In genomic region chr5:111737716-111738115, GRCh38 we compare ENCODE assay signal across 19 cellular contexts. TPM values are rescaled to one million over a fixed set of nuclear protein-coding genes. Genes with fewer than 3 reads are reported as not detected.
A peak's percentile ranks its signal among the peaks of the same experiment; 100 is the strongest.
DNase-seq lines count a peak whose midpoint lies in the region; ATAC-seq and TF ChIP-seq lines count a peak whose summit lies in the region.
"Had no signal": no experiment of that assay in that cellular context is flagged by ENCODE, and none has a peak within 500 bp of the region (broad histone marks: within the 10 kb centered on the region; RNA-seq: fewer than 3 reads in every experiment).

No MANE protein-coding gene starts in this region.

- in situ Hi-C loops in astrocyte of the spinal cord (cut with HindIII; ENCODE audit: low sequenced_read_pairs): no loop called here
- in situ Hi-C loops in transverse colon (cut with MboI; ENCODE audit: low pct_ligation_motif_present in 1 of 4, low pct_unique_long_range_greater_than_20kb in 1 of 4, low sequenced_read_pairs in 3 of 4): no loop called here

- TF ChIP-seq POLR2A in transverse colon (IDR thresholded peaks at IDR 0.05): no peak

- TF ChIP-seq CTCF in astrocyte of the spinal cord (IDR thresholded peaks at IDR 0.05; ENCODE audit: low read depth, low read length) (no peak), transverse colon (IDR thresholded peaks at IDR 0.05) (no peak)

- TF ChIP-seq EP300 in transverse colon (IDR thresholded peaks at IDR 0.05; ENCODE audit: low read depth): no peak

- H3K27ac ChIP-seq in skeletal muscle tissue (ENCODE audit: low read depth, low read length) (peak overlapping the region; percentile 9), transverse colon (no peak overlapping the region)
- H3K27ac ChIP-seq: BLaER1 treated with 17β-estradiol and CSF1 and Interleukin-3, amounts not matched to agents 10 nM and 100 nM; RWPE1; VCaP had no signal

- no peak overlapping the region for H3K9ac ChIP-seq in skeletal muscle tissue (ENCODE audit: low read depth in 1 of 3, low read length in 3 of 3)
- H3K9ac ChIP-seq: BLaER1 treated with 17β-estradiol and CSF1 and Interleukin-3, amounts not matched to agents 10 nM and 100 nM had no signal

- H3K36me3 ChIP-seq in skeletal muscle tissue (ENCODE audit: control insufficient read depth in 3 of 3, insufficient read depth in 3 of 3, low read length in 3 of 3): peaks cover 0 to 12% (median 6%) of the 10 kb centered on the region in 3 donors
- H3K36me3 ChIP-seq in transverse colon: no peaks in the 10 kb centered on the region
- H3K36me3 ChIP-seq: tibial artery had no signal

- H3K4me1 ChIP-seq in skeletal muscle tissue (ENCODE audit: control insufficient read depth in 3 of 3, insufficient read depth in 3 of 3, low read length in 3 of 3) (peaks cover 40 to 58% (median 54%) of the 10 kb centered on the region in 3 donors), transverse colon (peaks cover 9 to 25% (median 19%) of the 10 kb centered on the region in 4 donors)

- intact Hi-C loops in transverse colon (cut with DNase I; ENCODE audit: low total_unique reads): no loop called here

- H3K27me3 ChIP-seq in skeletal muscle tissue (ENCODE audit: control insufficient read depth in 3 of 3, insufficient read depth in 3 of 3, low read length in 3 of 3) (no peaks in the 10 kb centered on the region), transverse colon (no peaks in the 10 kb centered on the region)
- H3K27me3 ChIP-seq: BLaER1 treated with 17β-estradiol and CSF1 and Interleukin-3, amounts not matched to agents 10 nM and 100 nM; tibial artery had no signal

- no peaks in the 10 kb centered on the region for H3K9me3 ChIP-seq in skeletal muscle tissue (ENCODE audit: control insufficient read depth in 3 of 3, low read length in 3 of 3)
- no peaks in the 10 kb centered on the region for H3K9me3 ChIP-seq in transverse colon
- H3K9me3 ChIP-seq: BLaER1 treated with 17β-estradiol and CSF1 and Interleukin-3, amounts not matched to agents 10 nM and 100 nM; tibial artery had no signal

- peak; percentile 9 for ATAC-seq in left lobe of liver
- ATAC-seq: activated CD8-positive, alpha-beta T cell treated with anti-CD3 and anti-CD28 coated beads for 36 hours; activated T-cell treated with anti-CD3 and anti-CD28 coated beads, Interleukin-2, amount 50 U/mL, for 4 hours; effector memory CD8-positive, alpha-beta T cell; HCT116; T-cell had no signal

- H3K4me3 ChIP-seq in astrocyte of the spinal cord (ENCODE audit: low read depth, low read length): no peak overlapping the region
- no peak overlapping the region for H3K4me3 ChIP-seq in skeletal muscle tissue (ENCODE audit: low read length in 3 of 3)
- no peak overlapping the region for H3K4me3 ChIP-seq in transverse colon
- H3K4me3 ChIP-seq: BLaER1 treated with 17β-estradiol and CSF1 and Interleukin-3, amounts not matched to agents 10 nM and 100 nM; tibial artery had no signal

- WGBS in transverse colon (ENCODE audit: low coverage in 1 of 2), 2 donors: 36 to 38% methylated on average over 1 of the region's 1 CpG

- DNase-seq in LHCN-M2 (ENCODE audit: low read depth): peak; percentile 61
- DNase-seq in astrocyte of the spinal cord (ENCODE audit: low read depth, low spot score): peak; percentile 71
- no peak for DNase-seq in left lobe of liver (ENCODE audit: low spot score)
- no peak for DNase-seq in COLO668 (lab: John Stamatoyannopoulos, UW; ENCODE audit: unreplicated experiment)
- no peak for DNase-seq in T-helper 9 cell
- DNase-seq in DMS79 (lab: John Stamatoyannopoulos, UW): no peak
- DNase-seq in transverse colon: no peak
- DNase-seq: activated CD8-positive, alpha-beta T cell treated with anti-CD3 and anti-CD28 coated beads for 36 hours; activated T-cell treated with anti-CD3 and anti-CD28 coated beads, Interleukin-2, amount 50 U/mL, for 4 hours; effector memory CD8-positive, alpha-beta T cell; NCI-H1417; NCI-H2171 treated with DMSO at 0.1 percent for 48 hours; T-cell; tibial artery had no signal

RNA-seq across cellular contexts. Expression of gene NREP, which starts 19.3 kb away (rescaled TPM):
- total RNA-seq in LHCN-M2 (2014; rRNA removed): 90.2 and 90.5 TPM in 2 replicates
- polyA plus RNA-seq in LHCN-M2 (2012): 167 TPM
- total RNA-seq in left lobe of liver: 3.2 TPM
- 179 TPM for total RNA-seq in skeletal muscle tissue
- total RNA-seq in transverse colon: 10 to 100 TPM in 2 of 4 donors, 1 to 10 TPM in 2; 6.0 to 42.0 (median 10.2) TPM

Comparison
In these comparisons a context has a peak if more than half of its experiments do, and no peak if none do; other contexts are left out.
1. DNase-seq: peak in LHCN-M2 (single experiment) and astrocyte of the spinal cord (single experiment); none in left lobe of liver (single experiment), COLO668 (single experiment), T-helper 9 cell (single experiment), DMS79 (single experiment) and transverse colon (single experiment).